ENCODE assay signal across 8 cellular contexts in the genomic region with DNA sequence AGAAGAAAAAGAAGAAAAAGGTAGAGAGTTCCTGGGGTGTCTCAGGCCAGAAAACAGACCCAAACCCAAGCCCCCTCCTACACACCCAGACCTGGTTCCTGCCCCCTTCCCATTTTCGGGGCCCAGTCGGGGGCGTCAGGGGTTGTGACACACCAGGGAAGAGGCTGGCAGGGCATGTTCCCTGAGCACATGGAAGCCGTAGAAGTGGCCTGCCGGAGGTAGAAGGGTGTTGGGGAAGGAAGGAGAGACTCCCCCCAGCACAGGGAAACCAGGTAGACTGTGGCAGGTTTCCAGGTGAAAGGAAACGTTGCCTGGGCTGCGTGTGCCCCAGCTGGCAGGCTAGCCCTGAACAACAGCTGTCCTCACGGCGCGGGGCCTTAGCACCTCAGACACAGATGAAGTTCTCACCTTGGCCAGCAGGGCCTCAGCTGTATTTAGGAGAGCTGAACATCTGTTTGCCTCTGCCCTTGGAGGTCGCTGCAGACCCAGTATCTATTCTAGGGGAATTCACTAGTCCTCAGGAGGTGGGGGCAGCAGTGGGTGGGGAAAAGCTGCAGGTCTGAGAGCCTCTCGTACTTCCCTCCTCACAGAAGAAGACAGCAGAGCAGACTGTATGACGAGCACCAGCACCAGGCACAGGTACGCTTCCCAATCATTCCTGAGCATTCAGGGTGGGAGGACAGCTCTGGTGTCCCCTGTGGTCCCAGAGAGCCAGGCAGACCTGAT. TPM values are rescaled to one million over a fixed set of nuclear protein-coding genes. Genes with fewer than 3 reads are reported as not detected.
DNase-seq lines count a peak whose midpoint lies in the region; ATAC-seq, FAIRE-seq and TF ChIP-seq lines count a peak whose summit lies in the region.

No MANE protein-coding gene starts in this region.

- H3K4me1 ChIP-seq in hepatocyte (ENCODE audit: insufficient read depth): no peaks in the 10 kb centered on the region

- no peaks in the 10 kb centered on the region for H3K9me3 Mint-ChIP-seq in T-cell
- no peaks in the 10 kb centered on the region for H3K9me3 Mint-ChIP-seq in memory B cell

- H4K20me1 ChIP-seq in hepatocyte (ENCODE audit: insufficient read depth, poor library complexity, severe bottlenecking): no peaks in the 10 kb centered on the region

- H3K4me1 Mint-ChIP-seq in T-cell (peaks cover 0 to 10% (median 0%) of the 10 kb centered on the region in 3 donors), memory B cell (peaks cover 36% of the 10 kb centered on the region)

- no peaks in the 10 kb centered on the region for H3K27me3 Mint-ChIP-seq in T-cell
- H3K27me3 Mint-ChIP-seq in memory B cell: no peaks in the 10 kb centered on the region

- no peak overlapping the region for H2AFZ ChIP-seq in hepatocyte

- peak; percentile 35 for DNase-seq in activated T-cell treated with anti-CD3 and anti-CD28 coated beads, Interleukin-2, amount 50 U/mL, for 1 hour
- DNase-seq in activated T-cell treated with anti-CD3 and anti-CD28 coated beads for 4 hours (no peak), T-cell (peak in 11 of 34 experiments; percentile 16 to 54 (median 22)), memory B cell (ENCODE audit: low spot score in 2 of 2) (peak in 1 of 2 donors; percentile 82), urothelium cell line (ENCODE audit: low spot score) (no peak), hepatocyte (ENCODE audit: low spot score) (no peak), foreskin fibroblast (no peak)

- H3K4me2 ChIP-seq in hepatocyte: no peak overlapping the region

- H3K36me3 Mint-ChIP-seq in T-cell (peaks cover 46% of the 10 kb centered on the region), memory B cell (peaks cover 24% of the 10 kb centered on the region)

- no peak overlapping the region for H3K4me3 Mint-ChIP-seq in T-cell
- H3K4me3 Mint-ChIP-seq in memory B cell: peak overlapping the region; percentile 69

- no peak overlapping the region for H3K4me3 ChIP-seq in hepatocyte
- no peak overlapping the region for H3K4me3 ChIP-seq in foreskin fibroblast (ENCODE audit: low read depth in 1 of 2, low read length in 2 of 2)

- WGBS in hepatocyte (ENCODE audit: low lambda C conversion rate, missing lambda C conversion rate): 92% methylated on average over 14 of the region's 14 CpGs

- no peak for FAIRE-seq in urothelium cell line (lab: Jason Lieb, UNC)

- CTCF ChIA-PET in T-cell (lab: Charles Lee): interaction anchor here (0.6 to 1.5 kb wide), 9 partner anchors 11 to 966 kb away, joined by 3 to 5 read pairs (median 4); no protein-coding TSS in a partner anchor

- H3K9me3 ChIP-seq in hepatocyte (ENCODE audit: low read depth): no peaks in the 10 kb centered on the region

- H3K36me3 ChIP-seq in hepatocyte (replicated peaks; ENCODE audit: insufficient read depth, low read depth): no peaks in the 10 kb centered on the region

- H3K27ac Mint-ChIP-seq in T-cell (peak overlapping the region; percentile 55 to 58), memory B cell (peak overlapping the region; percentile 100)

- H3K79me2 ChIP-seq in hepatocyte: no peaks in the 10 kb centered on the region

- TF ChIP-seq CTCF in hepatocyte (IDR thresholded peaks at IDR 0.05; ENCODE audit: poor library complexity): no peak
- TF ChIP-seq CTCF in foreskin fibroblast (IDR thresholded peaks at IDR 0.05; ENCODE audit: low read depth, low read length): no peak

- POLR2A ChIA-PET in T-cell (lab: Charles Lee): interaction anchor here in 1 of 2 donors (2.1 kb wide), 1 partner anchor 12 kb away, joined by 8 read pairs; no protein-coding TSS in a partner anchor

- H3K27me3 ChIP-seq in hepatocyte: no peaks in the 10 kb centered on the region

- ATAC-seq in HG02763 (IDR thresholded peaks at IDR 0.05; ENCODE audit: unreplicated experiment): peak; percentile 51
- ATAC-seq in T-cell (replicated peaks in 1 of 4): peak; percentile 15 to 44 (median 32)
- peak; percentile 60 for ATAC-seq in memory B cell (ENCODE audit: low read depth)

- H3K9me2 ChIP-seq in hepatocyte (replicated peaks; ENCODE audit: insufficient read depth): no peaks in the 10 kb centered on the region

- H3K27ac ChIP-seq in hepatocyte: no peak overlapping the region

RNA-seq across cellular contexts. Expression of a gene that starts 14.1 kb away (rescaled TPM):
- 100 to 1,000 TPM; 201 to 512 (median 406) TPM for total RNA-seq in T-cell
- 51.1 and 57.2 TPM in 2 replicates for total RNA-seq in hepatocyte
- 103 and 107 TPM in 2 replicates for polyA plus RNA-seq in hepatocyte

RNA-seq across cellular contexts. Expression of a gene that starts 41.1 kb away (rescaled TPM):
- total RNA-seq in T-cell: 10 to 100 TPM; 50.4 to 67.8 (median 58.4) TPM
- 19.9 and 21.2 TPM in 2 replicates for total RNA-seq in hepatocyte
- 22.5 and 24.0 TPM in 2 replicates for polyA plus RNA-seq in hepatocyte

RNA-seq across cellular contexts. Expression of a gene that starts 50.9 kb away (rescaled TPM):
- total RNA-seq in T-cell: 1,000 to 10,000 TPM; 4,124 to 5,450 (median 5,009) TPM
- 2,319 and 2,589 TPM in 2 replicates for total RNA-seq in hepatocyte
- polyA plus RNA-seq in hepatocyte: 1,067 and 1,087 TPM in 2 replicates
